1 cellular context compared by ENCODE assay signal in the genomic region with DNA sequence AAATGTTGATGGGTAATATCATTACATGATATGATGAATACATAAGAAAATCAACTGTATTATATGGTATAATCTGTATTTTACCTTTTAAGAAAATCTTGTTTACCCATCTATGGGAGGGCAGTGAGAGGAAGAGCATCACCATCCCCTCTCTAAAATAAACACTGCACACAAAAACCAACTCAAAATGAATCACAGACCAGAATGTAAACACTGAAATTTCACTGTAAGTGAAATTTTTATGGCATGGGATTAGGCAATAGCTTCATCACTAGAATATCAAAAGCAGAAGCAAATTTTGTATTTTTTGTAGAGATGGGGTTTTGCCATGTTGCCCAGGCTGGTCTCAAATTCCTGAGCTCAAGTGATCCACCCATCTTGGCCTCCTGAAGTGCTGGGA.
TF ChIP-seq lines count a peak whose summit lies in the region.

No MANE protein-coding gene starts in this region.

TF ChIP-seq in HepG2, 621 proteins besides CTCF, POLR2A, EP300 and RAD21:
- TF ChIP-seq REXO4 (CRISPR knock-in tag; IDR thresholded peaks at IDR 0.05; ENCODE audit: borderline replicate concordance), result no peak
- peak; percentile 14; the same call in 1 of the 2 replicates for TF ChIP-seq FOXA3 (CRISPR knock-in tag; IDR thresholded peaks at IDR 0.05)
TF ChIP-seq in HepG2: peak in this region for 1.
